In the genomic region with DNA sequence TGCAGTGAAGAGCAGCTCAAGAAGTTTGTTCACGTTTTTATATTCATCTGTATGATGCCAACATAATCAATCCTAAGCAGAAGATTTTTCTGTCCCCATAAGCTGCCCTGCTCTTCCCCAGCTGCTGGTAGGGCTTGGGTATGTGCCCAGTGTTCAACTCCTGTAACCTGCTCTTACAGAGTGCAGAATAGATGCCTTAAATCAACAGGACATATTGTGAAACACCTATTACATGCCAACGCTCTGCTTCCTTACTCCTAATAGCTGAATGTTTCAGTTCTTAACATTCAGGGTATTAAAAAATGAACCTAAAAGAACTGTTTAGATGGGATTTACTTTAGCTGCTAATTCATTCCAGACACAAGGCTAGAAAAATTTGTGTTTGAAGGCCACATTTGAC, we compare ENCODE assay signal across 1 cellular context.
TF ChIP-seq lines count a peak whose summit lies in the region.

No MANE protein-coding gene starts in this region.

TF ChIP-seq in HepG2, 621 proteins besides CTCF, POLR2A, EP300 and RAD21 (continued from another document and continues in another):
- TF ChIP-seq, protein P1, sequence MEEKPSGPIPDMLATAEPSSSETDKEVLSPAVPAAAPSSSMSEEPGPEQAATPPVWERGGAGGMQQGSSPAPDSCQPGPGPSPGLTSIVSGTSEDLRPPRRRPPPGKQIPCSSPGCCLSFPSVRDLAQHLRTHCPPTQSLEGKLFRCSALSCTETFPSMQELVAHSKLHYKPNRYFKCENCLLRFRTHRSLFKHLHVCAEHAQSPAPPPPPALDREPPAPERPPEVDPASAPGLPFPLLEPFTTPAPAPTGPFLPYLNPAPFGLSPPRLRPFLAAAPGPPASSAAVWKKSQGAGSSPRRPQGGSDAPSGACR (CRISPR knock-in tag; IDR thresholded peaks at IDR 0.05), result no peak
- TF ChIP-seq, protein P2, sequence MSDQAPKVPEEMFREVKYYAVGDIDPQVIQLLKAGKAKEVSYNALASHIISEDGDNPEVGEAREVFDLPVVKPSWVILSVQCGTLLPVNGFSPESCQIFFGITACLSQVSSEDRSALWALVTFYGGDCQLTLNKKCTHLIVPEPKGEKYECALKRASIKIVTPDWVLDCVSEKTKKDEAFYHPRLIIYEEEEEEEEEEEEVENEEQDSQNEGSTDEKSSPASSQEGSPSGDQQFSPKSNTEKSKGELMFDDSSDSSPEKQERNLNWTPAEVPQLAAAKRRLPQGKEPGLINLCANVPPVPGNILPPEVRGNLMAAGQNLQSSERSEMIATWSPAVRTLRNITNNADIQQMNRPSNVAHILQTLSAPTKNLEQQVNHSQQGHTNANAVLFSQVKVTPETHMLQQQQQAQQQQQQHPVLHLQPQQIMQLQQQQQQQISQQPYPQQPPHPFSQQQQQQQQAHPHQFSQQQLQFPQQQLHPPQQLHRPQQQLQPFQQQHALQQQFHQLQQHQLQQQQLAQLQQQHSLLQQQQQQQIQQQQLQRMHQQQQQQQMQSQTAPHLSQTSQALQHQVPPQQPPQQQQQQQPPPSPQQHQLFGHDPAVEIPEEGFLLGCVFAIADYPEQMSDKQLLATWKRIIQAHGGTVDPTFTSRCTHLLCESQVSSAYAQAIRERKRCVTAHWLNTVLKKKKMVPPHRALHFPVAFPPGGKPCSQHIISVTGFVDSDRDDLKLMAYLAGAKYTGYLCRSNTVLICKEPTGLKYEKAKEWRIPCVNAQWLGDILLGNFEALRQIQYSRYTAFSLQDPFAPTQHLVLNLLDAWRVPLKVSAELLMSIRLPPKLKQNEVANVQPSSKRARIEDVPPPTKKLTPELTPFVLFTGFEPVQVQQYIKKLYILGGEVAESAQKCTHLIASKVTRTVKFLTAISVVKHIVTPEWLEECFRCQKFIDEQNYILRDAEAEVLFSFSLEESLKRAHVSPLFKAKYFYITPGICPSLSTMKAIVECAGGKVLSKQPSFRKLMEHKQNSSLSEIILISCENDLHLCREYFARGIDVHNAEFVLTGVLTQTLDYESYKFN (CRISPR knock-in tag; conservative IDR thresholded peaks at IDR 0.05), result peak; percentile 81
- TF ChIP-seq, protein P3, sequence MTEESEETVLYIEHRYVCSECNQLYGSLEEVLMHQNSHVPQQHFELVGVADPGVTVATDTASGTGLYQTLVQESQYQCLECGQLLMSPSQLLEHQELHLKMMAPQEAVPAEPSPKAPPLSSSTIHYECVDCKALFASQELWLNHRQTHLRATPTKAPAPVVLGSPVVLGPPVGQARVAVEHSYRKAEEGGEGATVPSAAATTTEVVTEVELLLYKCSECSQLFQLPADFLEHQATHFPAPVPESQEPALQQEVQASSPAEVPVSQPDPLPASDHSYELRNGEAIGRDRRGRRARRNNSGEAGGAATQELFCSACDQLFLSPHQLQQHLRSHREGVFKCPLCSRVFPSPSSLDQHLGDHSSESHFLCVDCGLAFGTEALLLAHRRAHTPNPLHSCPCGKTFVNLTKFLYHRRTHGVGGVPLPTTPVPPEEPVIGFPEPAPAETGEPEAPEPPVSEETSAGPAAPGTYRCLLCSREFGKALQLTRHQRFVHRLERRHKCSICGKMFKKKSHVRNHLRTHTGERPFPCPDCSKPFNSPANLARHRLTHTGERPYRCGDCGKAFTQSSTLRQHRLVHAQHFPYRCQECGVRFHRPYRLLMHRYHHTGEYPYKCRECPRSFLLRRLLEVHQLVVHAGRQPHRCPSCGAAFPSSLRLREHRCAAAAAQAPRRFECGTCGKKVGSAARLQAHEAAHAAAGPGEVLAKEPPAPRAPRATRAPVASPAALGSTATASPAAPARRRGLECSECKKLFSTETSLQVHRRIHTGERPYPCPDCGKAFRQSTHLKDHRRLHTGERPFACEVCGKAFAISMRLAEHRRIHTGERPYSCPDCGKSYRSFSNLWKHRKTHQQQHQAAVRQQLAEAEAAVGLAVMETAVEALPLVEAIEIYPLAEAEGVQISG (CRISPR knock-in tag; IDR thresholded peaks at IDR 0.05), result 0 out of 2 replicates have a peak, but pooled peaks have one; percentile 16
- TF ChIP-seq SALL1 (CRISPR knock-in tag; IDR thresholded peaks at IDR 0.05) (peak; percentile 51; the same call in 1 of the 2 replicates), ZBTB7B (CRISPR knock-in tag; IDR thresholded peaks at IDR 0.05) (0 out of 2 replicates have a peak, but pooled peaks have one; percentile 43), ZNF292 (CRISPR knock-in tag; IDR thresholded peaks at IDR 0.05; ENCODE audit: borderline replicate concordance, low read depth) (peak; percentile 85; the same call in 1 of the 2 replicates), ZNF614 (CRISPR knock-in tag; IDR thresholded peaks at IDR 0.05; ENCODE audit: borderline replicate concordance) (no peak), SMARCC2 (IDR thresholded peaks at IDR 0.05) (no peak), MED8 (CRISPR knock-in tag; IDR thresholded peaks at IDR 0.05; ENCODE audit: insufficient replicate concordance) (no peak), DPF2 (CRISPR knock-in tag; IDR thresholded peaks at IDR 0.05; ENCODE audit: borderline replicate concordance, low read depth) (peak; percentile 82), SP2 (CRISPR knock-in tag; IDR thresholded peaks at IDR 0.05) (no peak), STAG1 (CRISPR knock-in tag; IDR thresholded peaks at IDR 0.05) (peak; percentile 23; the same call in 1 of the 2 replicates), NONO (IDR thresholded peaks at IDR 0.05) (no peak), NONO (CRISPR knock-in tag; conservative IDR thresholded peaks at IDR 0.05) (peak; percentile 43; the same call in 1 of the 2 replicates), GABPA (IDR thresholded peaks at IDR 0.05; ENCODE audit: low read depth, low read length) (no peak), GABPA (CRISPR knock-in tag; IDR thresholded peaks at IDR 0.05; ENCODE audit: low read depth) (0 out of 2 replicates have a peak, but pooled peaks have one; percentile 33), RNF2 (conservative IDR thresholded peaks at IDR 0.05; ENCODE audit: low read depth) (no peak), SOX13 (IDR thresholded peaks at IDR 0.05) (no peak), SOX13 (CRISPR knock-in tag; conservative IDR thresholded peaks at IDR 0.05 in 1 of 2, IDR thresholded peaks at IDR 0.05 in 1 of 2) (peak in 1 of 2 experiments; percentile 38; a peak in 1 of 4 replicates), ZNF766 (CRISPR knock-in tag; IDR thresholded peaks at IDR 0.05; ENCODE audit: borderline replicate concordance) (no peak), SOX6 (IDR thresholded peaks at IDR 0.05) (no peak), SOX6 (CRISPR knock-in tag; IDR thresholded peaks at IDR 0.05) (peak; percentile 71), GATA4 (IDR thresholded peaks at IDR 0.05; ENCODE audit: borderline replicate concordance, low read depth) (peak; percentile 32; the same call in 1 of the 2 replicates), TEAD3 (CRISPR knock-in tag; optimal IDR thresholded peaks at IDR 0.05; ENCODE audit: borderline replicate concordance) (peak; percentile 52), HOXA5 (CRISPR knock-in tag; IDR thresholded peaks at IDR 0.05) (no peak), RFX3 (CRISPR knock-in tag; IDR thresholded peaks at IDR 0.05) (no peak), ARHGAP35 (CRISPR knock-in tag; IDR thresholded peaks at IDR 0.05; ENCODE audit: borderline replicate concordance) (no peak), ZMYM4 (CRISPR knock-in tag; IDR thresholded peaks at IDR 0.05) (peak; percentile 16; the same call in 1 of the 2 replicates), GATAD2A (CRISPR knock-in tag; IDR thresholded peaks at IDR 0.05) (peak; percentile 90), ZNF550 (CRISPR knock-in tag; IDR thresholded peaks at IDR 0.05; ENCODE audit: borderline replicate concordance) (no peak), NR2F6 (IDR thresholded peaks at IDR 0.05) (peak; percentile 55; the same call in 1 of the 2 replicates), NR2F6 (CRISPR knock-in tag; IDR thresholded peaks at IDR 0.05) (peak; percentile 35; the same call in 1 of the 2 replicates), CEBPG (CRISPR knock-in tag; IDR thresholded peaks at IDR 0.05) (peak; percentile 91), NKX3-1 (CRISPR knock-in tag; IDR thresholded peaks at IDR 0.05) (no peak), MEF2D (CRISPR knock-in tag; IDR thresholded peaks at IDR 0.05) (0 out of 2 replicates have a peak, but pooled peaks have one; percentile 17), BRCA1 (CRISPR knock-in tag; IDR thresholded peaks at IDR 0.05) (no peak), HNRNPH1 (optimal IDR thresholded peaks at IDR 0.05; ENCODE audit: low read depth, low read length) (no peak)
- TF ChIP-seq, protein P4, sequence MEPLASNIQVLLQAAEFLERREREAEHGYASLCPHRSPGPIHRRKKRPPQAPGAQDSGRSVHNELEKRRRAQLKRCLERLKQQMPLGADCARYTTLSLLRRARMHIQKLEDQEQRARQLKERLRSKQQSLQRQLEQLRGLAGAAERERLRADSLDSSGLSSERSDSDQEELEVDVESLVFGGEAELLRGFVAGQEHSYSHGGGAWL (CRISPR knock-in tag; IDR thresholded peaks at IDR 0.05), result no peak
- TF ChIP-seq, protein P5, sequence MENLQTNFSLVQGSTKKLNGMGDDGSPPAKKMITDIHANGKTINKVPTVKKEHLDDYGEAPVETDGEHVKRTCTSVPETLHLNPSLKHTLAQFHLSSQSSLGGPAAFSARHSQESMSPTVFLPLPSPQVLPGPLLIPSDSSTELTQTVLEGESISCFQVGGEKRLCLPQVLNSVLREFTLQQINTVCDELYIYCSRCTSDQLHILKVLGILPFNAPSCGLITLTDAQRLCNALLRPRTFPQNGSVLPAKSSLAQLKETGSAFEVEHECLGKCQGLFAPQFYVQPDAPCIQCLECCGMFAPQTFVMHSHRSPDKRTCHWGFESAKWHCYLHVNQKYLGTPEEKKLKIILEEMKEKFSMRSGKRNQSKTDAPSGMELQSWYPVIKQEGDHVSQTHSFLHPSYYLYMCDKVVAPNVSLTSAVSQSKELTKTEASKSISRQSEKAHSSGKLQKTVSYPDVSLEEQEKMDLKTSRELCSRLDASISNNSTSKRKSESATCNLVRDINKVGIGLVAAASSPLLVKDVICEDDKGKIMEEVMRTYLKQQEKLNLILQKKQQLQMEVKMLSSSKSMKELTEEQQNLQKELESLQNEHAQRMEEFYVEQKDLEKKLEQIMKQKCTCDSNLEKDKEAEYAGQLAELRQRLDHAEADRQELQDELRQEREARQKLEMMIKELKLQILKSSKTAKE (CRISPR knock-in tag; IDR thresholded peaks at IDR 0.05; ENCODE audit: borderline replicate concordance), result 0 out of 2 replicates have a peak, but pooled peaks have one; percentile 31
- TF ChIP-seq, protein P6, sequence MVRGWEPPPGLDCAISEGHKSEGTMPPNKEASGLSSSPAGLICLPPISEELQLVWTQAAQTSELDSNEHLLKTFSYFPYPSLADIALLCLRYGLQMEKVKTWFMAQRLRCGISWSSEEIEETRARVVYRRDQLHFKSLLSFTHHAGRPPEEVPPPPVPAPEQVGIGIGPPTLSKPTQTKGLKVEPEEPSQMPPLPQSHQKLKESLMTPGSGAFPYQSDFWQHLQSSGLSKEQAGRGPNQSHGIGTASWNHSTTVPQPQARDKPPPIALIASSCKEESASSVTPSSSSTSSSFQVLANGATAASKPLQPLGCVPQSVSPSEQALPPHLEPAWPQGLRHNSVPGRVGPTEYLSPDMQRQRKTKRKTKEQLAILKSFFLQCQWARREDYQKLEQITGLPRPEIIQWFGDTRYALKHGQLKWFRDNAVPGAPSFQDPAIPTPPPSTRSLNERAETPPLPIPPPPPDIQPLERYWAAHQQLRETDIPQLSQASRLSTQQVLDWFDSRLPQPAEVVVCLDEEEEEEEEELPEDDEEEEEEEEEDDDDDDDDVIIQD (CRISPR knock-in tag; IDR thresholded peaks at IDR 0.05; ENCODE audit: low read depth), result 0 out of 2 replicates have a peak, but pooled peaks have one; percentile 57
- TF ChIP-seq, protein P7, sequence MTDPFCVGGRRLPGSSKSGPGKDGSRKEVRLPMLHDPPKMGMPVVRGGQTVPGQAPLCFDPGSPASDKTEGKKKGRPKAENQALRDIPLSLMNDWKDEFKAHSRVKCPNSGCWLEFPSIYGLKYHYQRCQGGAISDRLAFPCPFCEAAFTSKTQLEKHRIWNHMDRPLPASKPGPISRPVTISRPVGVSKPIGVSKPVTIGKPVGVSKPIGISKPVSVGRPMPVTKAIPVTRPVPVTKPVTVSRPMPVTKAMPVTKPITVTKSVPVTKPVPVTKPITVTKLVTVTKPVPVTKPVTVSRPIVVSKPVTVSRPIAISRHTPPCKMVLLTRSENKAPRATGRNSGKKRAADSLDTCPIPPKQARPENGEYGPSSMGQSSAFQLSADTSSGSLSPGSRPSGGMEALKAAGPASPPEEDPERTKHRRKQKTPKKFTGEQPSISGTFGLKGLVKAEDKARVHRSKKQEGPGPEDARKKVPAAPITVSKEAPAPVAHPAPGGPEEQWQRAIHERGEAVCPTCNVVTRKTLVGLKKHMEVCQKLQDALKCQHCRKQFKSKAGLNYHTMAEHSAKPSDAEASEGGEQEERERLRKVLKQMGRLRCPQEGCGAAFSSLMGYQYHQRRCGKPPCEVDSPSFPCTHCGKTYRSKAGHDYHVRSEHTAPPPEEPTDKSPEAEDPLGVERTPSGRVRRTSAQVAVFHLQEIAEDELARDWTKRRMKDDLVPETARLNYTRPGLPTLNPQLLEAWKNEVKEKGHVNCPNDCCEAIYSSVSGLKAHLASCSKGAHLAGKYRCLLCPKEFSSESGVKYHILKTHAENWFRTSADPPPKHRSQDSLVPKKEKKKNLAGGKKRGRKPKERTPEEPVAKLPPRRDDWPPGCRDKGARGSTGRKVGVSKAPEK (CRISPR knock-in tag; IDR thresholded peaks at IDR 0.05; ENCODE audit: borderline replicate concordance), result 0 out of 2 replicates have a peak, but pooled peaks have one; percentile 59
- TF ChIP-seq, protein P8, sequence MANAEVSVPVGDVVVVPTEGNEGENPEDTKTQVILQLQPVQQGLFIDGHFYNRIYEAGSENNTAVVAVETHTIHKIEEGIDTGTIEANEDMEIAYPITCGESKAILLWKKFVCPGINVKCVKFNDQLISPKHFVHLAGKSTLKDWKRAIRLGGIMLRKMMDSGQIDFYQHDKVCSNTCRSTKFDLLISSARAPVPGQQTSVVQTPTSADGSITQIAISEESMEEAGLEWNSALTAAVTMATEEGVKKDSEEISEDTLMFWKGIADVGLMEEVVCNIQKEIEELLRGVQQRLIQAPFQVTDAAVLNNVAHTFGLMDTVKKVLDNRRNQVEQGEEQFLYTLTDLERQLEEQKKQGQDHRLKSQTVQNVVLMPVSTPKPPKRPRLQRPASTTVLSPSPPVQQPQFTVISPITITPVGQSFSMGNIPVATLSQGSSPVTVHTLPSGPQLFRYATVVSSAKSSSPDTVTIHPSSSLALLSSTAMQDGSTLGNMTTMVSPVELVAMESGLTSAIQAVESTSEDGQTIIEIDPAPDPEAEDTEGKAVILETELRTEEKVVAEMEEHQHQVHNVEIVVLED (CRISPR knock-in tag; IDR thresholded peaks at IDR 0.05; ENCODE audit: borderline replicate concordance), result no peak
- TF ChIP-seq, protein P9, sequence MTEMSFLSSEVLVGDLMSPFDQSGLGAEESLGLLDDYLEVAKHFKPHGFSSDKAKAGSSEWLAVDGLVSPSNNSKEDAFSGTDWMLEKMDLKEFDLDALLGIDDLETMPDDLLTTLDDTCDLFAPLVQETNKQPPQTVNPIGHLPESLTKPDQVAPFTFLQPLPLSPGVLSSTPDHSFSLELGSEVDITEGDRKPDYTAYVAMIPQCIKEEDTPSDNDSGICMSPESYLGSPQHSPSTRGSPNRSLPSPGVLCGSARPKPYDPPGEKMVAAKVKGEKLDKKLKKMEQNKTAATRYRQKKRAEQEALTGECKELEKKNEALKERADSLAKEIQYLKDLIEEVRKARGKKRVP (CRISPR knock-in tag; IDR thresholded peaks at IDR 0.05), result peak in 1 of 2 experiments; percentile 70; a peak in 2 of 4 replicates
- TF ChIP-seq, protein P10, sequence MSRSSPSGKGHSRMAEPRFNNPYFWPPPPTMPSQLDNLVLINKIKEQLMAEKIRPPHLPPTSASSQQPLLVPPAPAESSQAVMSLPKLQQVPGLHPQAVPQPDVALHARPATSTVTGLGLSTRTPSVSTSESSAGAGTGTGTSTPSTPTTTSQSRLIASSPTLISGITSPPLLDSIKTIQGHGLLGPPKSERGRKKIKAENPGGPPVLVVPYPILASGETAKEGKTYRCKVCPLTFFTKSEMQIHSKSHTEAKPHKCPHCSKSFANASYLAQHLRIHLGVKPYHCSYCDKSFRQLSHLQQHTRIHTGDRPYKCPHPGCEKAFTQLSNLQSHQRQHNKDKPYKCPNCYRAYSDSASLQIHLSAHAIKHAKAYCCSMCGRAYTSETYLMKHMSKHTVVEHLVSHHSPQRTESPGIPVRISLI (CRISPR knock-in tag; IDR thresholded peaks at IDR 0.05; ENCODE audit: borderline replicate concordance), result no peak
